In the genomic region with DNA sequence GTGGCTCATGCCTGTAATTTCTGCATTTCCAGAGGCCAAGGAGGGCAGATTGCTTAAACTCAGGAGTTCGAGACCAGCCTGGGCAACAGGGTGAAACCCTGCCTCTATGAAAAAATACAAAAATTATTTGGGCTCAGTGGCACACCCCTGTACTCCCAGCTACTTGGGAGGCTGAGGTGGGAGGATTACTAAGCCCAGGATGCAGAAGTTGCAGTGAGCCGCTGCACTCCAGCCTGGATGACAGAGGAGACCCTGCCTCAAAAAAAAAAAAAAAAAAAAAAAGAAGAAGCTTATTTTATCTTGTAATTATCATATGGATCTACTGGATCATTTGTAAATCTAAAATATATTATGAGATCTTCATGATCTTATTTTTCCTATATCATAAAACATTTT, we compare ENCODE assay signal across 22 cellular contexts.
DNase-seq lines count a peak whose midpoint lies in the region; ATAC-seq and TF ChIP-seq lines count a peak whose summit lies in the region.
"Had no signal": no experiment of that assay in that cellular context is flagged by ENCODE, and none has a peak within 500 bp of the region (broad histone marks: within the 10 kb centered on the region; RNA-seq: fewer than 3 reads in every experiment).

No MANE protein-coding gene starts in this region.

- intact Hi-C loops in activated CD4-positive, alpha-beta memory T cell treated with anti-CD3 and anti-CD28 coated beads for 36 hours (cut with micrococcal nuclease) = no loop called here

- TF ChIP-seq CTCF in neutrophil (IDR thresholded peaks at IDR 0.05) = no peak

- peaks cover 6% of the 10 kb centered on the region for H3K27me3 Mint-ChIP-seq in activated CD4-positive, alpha-beta memory T cell treated with anti-CD3 and anti-CD28 coated beads, Interleukin-2, amount 10 ng/mL, durations not matched to agents 7 days and 5 days
- H3K27me3 Mint-ChIP-seq in activated CD4-positive, alpha-beta memory T cell treated with anti-CD3 and anti-CD28 coated beads for 36 hours = peaks cover 8% of the 10 kb centered on the region
- peaks cover 4% of the 10 kb centered on the region for H3K27me3 Mint-ChIP-seq in IgD-negative memory B cell
- H3K27me3 Mint-ChIP-seq in activated naive CD8-positive, alpha-beta T cell treated with anti-CD3 and anti-CD28 coated beads, Interleukin-2, amount 50 U/mL, for 24 hours = peaks cover 30% of the 10 kb centered on the region

- H3K27me3 ChIP-seq in neutrophil = no peaks in the 10 kb centered on the region
- H3K27me3 ChIP-seq: left lung, suprapubic skin had no signal

- DNase-seq in activated CD4-positive, alpha-beta memory T cell treated with anti-CD3 and anti-CD28 coated beads, Interleukin-2, amount 10 ng/mL, durations not matched to agents 7 days and 5 days = no peak
- no peak for DNase-seq in activated CD4-positive, alpha-beta memory T cell treated with anti-CD3 and anti-CD28 coated beads for 36 hours
- DNase-seq in activated naive CD8-positive, alpha-beta T cell treated with anti-CD3 and anti-CD28 coated beads, Interleukin-2, amount 50 U/mL, for 24 hours = no peak
- no peak for DNase-seq in 8988T
- DNase-seq in SKM-1 treated with dmso at 0.1 percent for 144 hours (lab: John Stamatoyannopoulos, UW; ENCODE audit: unreplicated experiment) = no peak
- DNase-seq in COLO829 (ENCODE audit: low spot score) = no peak
- DNase-seq: activated gamma-delta T cell treated with Interleukin-2 at 50 U/mL for 16 hours; anterior cingulate cortex; CD4-positive, alpha-beta memory T cell; cerebellar nuclear complex; DMS79; effector memory CD4-positive, alpha-beta T cell; Karpas-422; left lung; midbrain; NCI-H526; SHP77 treated with DMSO at 0.1 percent for 48 hours; stimulated activated CD4-positive, alpha-beta T cell treated with anti-CD3 and anti-CD28 coated beads, Interleukin-12 subunit alpha, Interleukin-12 subunit beta, amount 100 ng/mL, for 4 hours; stimulated activated CD8-positive, alpha-beta memory T cell treated with anti-CD3 and anti-CD28 coated beads, Interleukin-4, amount 100 ng/mL, for 48 hours had no signal

- POLR2A ChIA-PET in activated CD4-positive, alpha-beta memory T cell treated with anti-CD3 and anti-CD28 coated beads, Interleukin-2, amount 10 ng/mL, durations not matched to agents 7 days and 5 days (lab: Charles Lee) = interaction anchor here (0.9 to 4.7 kb wide), 8 partner anchors 9 to 260 kb away, joined by 3 to 46 read pairs (median 10); partner anchors contain the start of gene C15orf39
- POLR2A ChIA-PET in activated CD4-positive, alpha-beta memory T cell treated with anti-CD3 and anti-CD28 coated beads for 36 hours (lab: Charles Lee) = interaction anchor here (1.0 to 1.2 kb wide), 2 partner anchors 22 to 23 kb away, joined by 5 read pairs; no protein-coding TSS in a partner anchor

- H3K36me3 ChIP-seq in neutrophil = no peaks in the 10 kb centered on the region
- H3K36me3 ChIP-seq: left lung, suprapubic skin had no signal

- H3K9me3 Mint-ChIP-seq in activated CD4-positive, alpha-beta memory T cell treated with anti-CD3 and anti-CD28 coated beads, Interleukin-2, amount 10 ng/mL, durations not matched to agents 7 days and 5 days = peaks cover 4% of the 10 kb centered on the region
- peaks cover under 1% of the 10 kb centered on the region for H3K9me3 Mint-ChIP-seq in activated CD4-positive, alpha-beta memory T cell treated with anti-CD3 and anti-CD28 coated beads for 36 hours
- H3K9me3 Mint-ChIP-seq in IgD-negative memory B cell = no peaks in the 10 kb centered on the region
- H3K9me3 Mint-ChIP-seq in activated naive CD8-positive, alpha-beta T cell treated with anti-CD3 and anti-CD28 coated beads, Interleukin-2, amount 50 U/mL, for 24 hours = no peaks in the 10 kb centered on the region
- H3K9me3 Mint-ChIP-seq: CD4-positive, alpha-beta memory T cell had no signal

- no peaks in the 10 kb centered on the region for H3K9me3 ChIP-seq in neutrophil
- H3K9me3 ChIP-seq: left lung, suprapubic skin had no signal

- H3K4me3 Mint-ChIP-seq in activated CD4-positive, alpha-beta memory T cell treated with anti-CD3 and anti-CD28 coated beads, Interleukin-2, amount 10 ng/mL, durations not matched to agents 7 days and 5 days = no peak overlapping the region
- H3K4me3 Mint-ChIP-seq in activated CD4-positive, alpha-beta memory T cell treated with anti-CD3 and anti-CD28 coated beads for 36 hours = no peak overlapping the region
- H3K4me3 Mint-ChIP-seq in IgD-negative memory B cell = peak overlapping the region in 1 of 4 donors; percentile 42
- H3K4me3 Mint-ChIP-seq in activated naive CD8-positive, alpha-beta T cell treated with anti-CD3 and anti-CD28 coated beads, Interleukin-2, amount 50 U/mL, for 24 hours = peak overlapping the region; percentile 40

- ATAC-seq in activated naive CD8-positive, alpha-beta T cell treated with anti-CD3 and anti-CD28 coated beads, Interleukin-2, amount 50 U/mL, for 24 hours = no peak

- peak overlapping the region; percentile 92 for H3K27ac ChIP-seq in neutrophil
- H3K27ac ChIP-seq: suprapubic skin had no signal

- CTCF ChIA-PET in activated CD4-positive, alpha-beta memory T cell treated with anti-CD3 and anti-CD28 coated beads, Interleukin-2, amount 10 ng/mL, durations not matched to agents 7 days and 5 days (lab: Charles Lee) = interaction anchor here (0.6 to 3.4 kb wide), 8 partner anchors 16 to 1203 kb away, joined by 3 to 27 read pairs (median 6); partner anchors contain the start of gene C15orf39
- CTCF ChIA-PET in activated CD4-positive, alpha-beta memory T cell treated with anti-CD3 and anti-CD28 coated beads for 36 hours (lab: Charles Lee) = interaction anchor here (0.5 to 1.9 kb wide), 3 partner anchors 16 to 645 kb away, joined by 3 to 9 read pairs (median 3); no protein-coding TSS in a partner anchor

- H3K4me1 ChIP-seq in neutrophil (ENCODE audit: control insufficient read depth in 1 of 2, insufficient read depth in 1 of 2, low read depth in 1 of 2, low read length in 1 of 2) = peaks cover 85 to 92% of the 10 kb centered on the region in 2 experiments

- peaks cover 29% of the 10 kb centered on the region for H3K36me3 Mint-ChIP-seq in activated CD4-positive, alpha-beta memory T cell treated with anti-CD3 and anti-CD28 coated beads, Interleukin-2, amount 10 ng/mL, durations not matched to agents 7 days and 5 days (ENCODE audit: low read depth)
- no peaks in the 10 kb centered on the region for H3K36me3 Mint-ChIP-seq in activated CD4-positive, alpha-beta memory T cell treated with anti-CD3 and anti-CD28 coated beads for 36 hours
- no peaks in the 10 kb centered on the region for H3K36me3 Mint-ChIP-seq in IgD-negative memory B cell
- peaks cover 2% of the 10 kb centered on the region for H3K36me3 Mint-ChIP-seq in activated naive CD8-positive, alpha-beta T cell treated with anti-CD3 and anti-CD28 coated beads, Interleukin-2, amount 50 U/mL, for 24 hours (ENCODE audit: low read depth)

- peaks cover 53% of the 10 kb centered on the region for H3K4me1 Mint-ChIP-seq in activated CD4-positive, alpha-beta memory T cell treated with anti-CD3 and anti-CD28 coated beads, Interleukin-2, amount 10 ng/mL, durations not matched to agents 7 days and 5 days
- peaks cover 23% of the 10 kb centered on the region for H3K4me1 Mint-ChIP-seq in activated CD4-positive, alpha-beta memory T cell treated with anti-CD3 and anti-CD28 coated beads for 36 hours (ENCODE audit: low read depth)
- peaks cover 17 to 35% (median 31%) of the 10 kb centered on the region in 3 donors for H3K4me1 Mint-ChIP-seq in IgD-negative memory B cell
- peaks cover 54% of the 10 kb centered on the region for H3K4me1 Mint-ChIP-seq in activated naive CD8-positive, alpha-beta T cell treated with anti-CD3 and anti-CD28 coated beads, Interleukin-2, amount 50 U/mL, for 24 hours

- H3K27ac Mint-ChIP-seq in activated CD4-positive, alpha-beta memory T cell treated with anti-CD3 and anti-CD28 coated beads, Interleukin-2, amount 10 ng/mL, durations not matched to agents 7 days and 5 days = peak overlapping the region; percentile 75
- H3K27ac Mint-ChIP-seq in activated CD4-positive, alpha-beta memory T cell treated with anti-CD3 and anti-CD28 coated beads for 36 hours = no peak overlapping the region
- peak overlapping the region in 2 of 3 donors; percentile 1 to 63 for H3K27ac Mint-ChIP-seq in IgD-negative memory B cell
- H3K27ac Mint-ChIP-seq in activated naive CD8-positive, alpha-beta T cell treated with anti-CD3 and anti-CD28 coated beads, Interleukin-2, amount 50 U/mL, for 24 hours = peak overlapping the region; percentile 78

- H3K4me3 ChIP-seq in neutrophil (ENCODE audit: low read depth in 1 of 2, low read length in 1 of 2) = no peak overlapping the region
- H3K4me3 ChIP-seq: left lung, suprapubic skin had no signal
